In the genomic region with DNA sequence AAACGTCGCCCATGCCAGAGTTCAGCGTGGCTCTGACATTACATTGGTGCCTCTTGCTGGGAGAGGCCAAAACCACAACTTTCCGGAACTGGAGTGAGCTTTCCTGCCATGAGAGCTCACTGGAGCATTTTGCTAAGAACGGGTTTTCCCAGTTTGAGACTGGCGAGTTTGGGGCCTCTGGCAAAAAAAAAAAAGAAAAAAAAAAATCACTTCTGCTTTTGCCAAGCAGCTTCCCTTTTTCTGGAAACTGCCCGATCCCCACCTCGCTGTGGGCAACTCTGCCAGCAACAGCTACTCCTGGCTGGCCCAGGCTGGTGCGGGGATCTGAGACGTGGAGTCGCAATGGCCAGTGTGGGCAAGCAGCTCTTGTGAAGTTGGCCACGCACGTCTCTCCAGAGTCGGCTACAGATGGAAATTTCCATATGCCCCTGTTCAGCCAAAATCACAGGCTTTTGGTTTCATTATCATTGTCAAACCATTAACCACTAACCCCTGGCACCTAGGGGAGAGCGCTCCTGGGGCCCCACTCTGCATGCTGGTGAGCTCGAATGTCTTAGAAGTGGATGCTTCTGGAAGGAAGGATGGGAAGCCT, we compare ENCODE assay signal across 8 cellular contexts. TPM values are rescaled to one million over a fixed set of nuclear protein-coding genes. Genes with fewer than 3 reads are reported as not detected.
DNase-seq lines count a peak whose midpoint lies in the region; ATAC-seq lines count a peak whose summit lies in the region.

No MANE protein-coding gene starts in this region.

- peaks cover 39% of the 10 kb centered on the region for H3K4me1 Mint-ChIP-seq in stimulated activated naive CD8-positive, alpha-beta T cell treated with anti-CD3 and anti-CD28 coated beads, Interleukin-15, amount 100 ng/mL, for 72 hours

- H3K27ac Mint-ChIP-seq in stimulated activated naive CD8-positive, alpha-beta T cell treated with anti-CD3 and anti-CD28 coated beads, Interleukin-15, amount 100 ng/mL, for 72 hours, result peak overlapping the region; percentile 80

- in situ Hi-C loops in ACHN (cut with HindIII; ENCODE audit: low pct_ligation_motif_present, low pct_unique_long_range_greater_than_20kb, low sequenced_read_pairs), result no loop called here

- ATAC-seq in HG02759 (IDR thresholded peaks at IDR 0.05; ENCODE audit: unreplicated experiment), result peak; percentile 53
- ATAC-seq in left cardiac atrium, result peak; percentile 36 to 64
- ATAC-seq in stimulated activated naive CD8-positive, alpha-beta T cell treated with anti-CD3 and anti-CD28 coated beads, Interleukin-15, amount 100 ng/mL, for 72 hours, result peak; percentile 80
- ATAC-seq in GM21515 (IDR thresholded peaks at IDR 0.05; ENCODE audit: unreplicated experiment), result no peak
- ATAC-seq in GM18517 (IDR thresholded peaks at IDR 0.05; ENCODE audit: unreplicated experiment), result no peak

- DNase-seq in CD1c-positive myeloid dendritic cell (ENCODE audit: extremely low spot score) (peak; percentile 95), left cardiac atrium (no peak), ACHN (no peak)
- DNase-seq in activated CD4-positive, alpha-beta T cell treated with anti-CD3 and anti-CD28 coated beads, Interleukin-2, amount 50 U/mL, for 48 hours, result peak; percentile 39 to 56
- DNase-seq in stimulated activated naive CD8-positive, alpha-beta T cell treated with anti-CD3 and anti-CD28 coated beads, Interleukin-15, amount 100 ng/mL, for 72 hours, result peak in 1 of 2 donors; percentile 51

- intact Hi-C loops in left cardiac atrium (cut with DNase I), result no loop called here

- no peaks in the 10 kb centered on the region for H3K27me3 Mint-ChIP-seq in stimulated activated naive CD8-positive, alpha-beta T cell treated with anti-CD3 and anti-CD28 coated beads, Interleukin-15, amount 100 ng/mL, for 72 hours

- no peaks in the 10 kb centered on the region for H3K9me3 Mint-ChIP-seq in stimulated activated naive CD8-positive, alpha-beta T cell treated with anti-CD3 and anti-CD28 coated beads, Interleukin-15, amount 100 ng/mL, for 72 hours

- peak overlapping the region; percentile 84 to 88 for H3K4me3 Mint-ChIP-seq in stimulated activated naive CD8-positive, alpha-beta T cell treated with anti-CD3 and anti-CD28 coated beads, Interleukin-15, amount 100 ng/mL, for 72 hours

RNA-seq across cellular contexts. Expression of a gene that starts 25.7 kb away (rescaled TPM):
- total RNA-seq in left cardiac atrium, result 100 to 1,000 TPM; 141 to 253 TPM

Comparison
In these comparisons a context has a peak if more than half of its experiments do, and no peak if none do; other contexts are left out.
1. DNase-seq: peak in CD1c-positive myeloid dendritic cell (single experiment) and activated CD4-positive, alpha-beta T cell treated with anti-CD3 and anti-CD28 coated beads, Interleukin-2, amount 50 U/mL, for 48 hours (2 of 2); none in left cardiac atrium (single experiment) and ACHN (single experiment).
2. ATAC-seq: peak in HG02759 (single experiment), left cardiac atrium (2 of 2) and stimulated activated naive CD8-positive, alpha-beta T cell treated with anti-CD3 and anti-CD28 coated beads, Interleukin-15, amount 100 ng/mL, for 72 hours (single experiment); none in GM21515 (single experiment) and GM18517 (single experiment).